13 cellular contexts compared by ENCODE assay signal in genomic region chr13:51733656-51734334, GRCh38.
DNase-seq lines count a peak whose midpoint lies in the region; TF ChIP-seq lines count a peak whose summit lies in the region.
"Had no signal": no experiment of that assay in that cellular context is flagged by ENCODE, and none has a peak within 500 bp of the region (broad histone marks: within the 10 kb centered on the region; RNA-seq: fewer than 3 reads in every experiment).

No MANE protein-coding gene starts in this region.

- H3K4me1 Mint-ChIP-seq in endothelial cell (ENCODE audit: unreplicated experiment): peaks cover 13% of the 10 kb centered on the region
- peaks cover 18% of the 10 kb centered on the region for H3K4me1 Mint-ChIP-seq in neural crest cell
- peaks cover 10% of the 10 kb centered on the region for H3K4me1 Mint-ChIP-seq in Calu3 (ENCODE audit: low read depth, unreplicated experiment)

- peaks cover 8% of the 10 kb centered on the region for H3K36me3 Mint-ChIP-seq in endothelial cell (ENCODE audit: low read depth, unreplicated experiment)
- peaks cover 6% of the 10 kb centered on the region for H3K36me3 Mint-ChIP-seq in neural crest cell (ENCODE audit: low read depth)
- H3K36me3 Mint-ChIP-seq in Calu3 (ENCODE audit: insufficient read depth, unreplicated experiment): no peaks in the 10 kb centered on the region

- H3K27ac Mint-ChIP-seq in endothelial cell (ENCODE audit: unreplicated experiment) (peak overlapping the region; percentile 83), neural crest cell (ENCODE audit: unreplicated experiment) (peak overlapping the region; percentile 22), Calu3 (ENCODE audit: unreplicated experiment) (no peak overlapping the region)
- H3K27ac Mint-ChIP-seq: activated naive CD8-positive, alpha-beta T cell treated with anti-CD3 and anti-CD28 coated beads, Interleukin-2, amount 10 ng/mL, durations not matched to agents 7 days and 5 days; IgD-negative memory B cell had no signal

- no peaks in the 10 kb centered on the region for H3K27me3 Mint-ChIP-seq in endothelial cell (ENCODE audit: unreplicated experiment)
- no peaks in the 10 kb centered on the region for H3K27me3 Mint-ChIP-seq in neural crest cell (ENCODE audit: low read depth)
- H3K27me3 Mint-ChIP-seq in Calu3 (ENCODE audit: unreplicated experiment): no peaks in the 10 kb centered on the region
- H3K27me3 Mint-ChIP-seq: activated naive CD8-positive, alpha-beta T cell treated with anti-CD3 and anti-CD28 coated beads, Interleukin-2, amount 10 ng/mL, durations not matched to agents 7 days and 5 days; IgD-negative memory B cell had no signal

- H3K9me3 Mint-ChIP-seq in endothelial cell (ENCODE audit: unreplicated experiment) (no peaks in the 10 kb centered on the region), neural crest cell (peaks cover 2% of the 10 kb centered on the region), Calu3 (ENCODE audit: low read depth, unreplicated experiment) (no peaks in the 10 kb centered on the region)
- H3K9me3 Mint-ChIP-seq: activated naive CD8-positive, alpha-beta T cell treated with anti-CD3 and anti-CD28 coated beads, Interleukin-2, amount 10 ng/mL, durations not matched to agents 7 days and 5 days; IgD-negative memory B cell had no signal

- TF ChIP-seq CTCF in endothelial cell (IDR thresholded peaks at IDR 0.05; ENCODE audit: unreplicated experiment): no peak
- no peak for TF ChIP-seq CTCF in neural crest cell (conservative IDR thresholded peaks at IDR 0.05)
- no peak for TF ChIP-seq CTCF in Calu3 (IDR thresholded peaks at IDR 0.05; ENCODE audit: unreplicated experiment)

- no peak overlapping the region for H3K4me3 Mint-ChIP-seq in endothelial cell (ENCODE audit: unreplicated experiment)
- H3K4me3 Mint-ChIP-seq in neural crest cell: no peak overlapping the region
- H3K4me3 Mint-ChIP-seq in Calu3 (ENCODE audit: low read depth, unreplicated experiment): no peak overlapping the region
- H3K4me3 Mint-ChIP-seq: activated naive CD8-positive, alpha-beta T cell treated with anti-CD3 and anti-CD28 coated beads, Interleukin-2, amount 10 ng/mL, durations not matched to agents 7 days and 5 days had no signal

- no TSS peak for BruUV-seq in Calu3 (replicated peaks; lab: Mats Ljungman, UMichigan)

- intact Hi-C loops in Calu3 (cut with micrococcal nuclease; ENCODE audit: unreplicated experiment): loop anchor here (5.0 kb wide), 2 partner anchors 69 to 296 kb away; partner anchors contain the start of gene DHRS12

- CTCF ChIA-PET in Calu3 (lab: Charles Lee): interaction anchor here (1.0 kb wide), 1 partner anchor 64 kb away, joined by 3 read pairs; no protein-coding TSS in a partner anchor

- peak in 2 of 3 experiments; percentile 21 to 30 for DNase-seq in NCI-H1417 (lab: John Stamatoyannopoulos, UW)
- no peak for DNase-seq in NCI-H1417 treated with DMSO at 0.1 percent for 48 hours (lab: John Stamatoyannopoulos, UW)
- DNase-seq in NCI-H146 treated with DMSO at 0.1 percent for 48 hours (lab: John Stamatoyannopoulos, UW; ENCODE audit: unreplicated experiment): peak; percentile 11
- DNase-seq in endothelial cell (ENCODE audit: low spot score): no peak
- DNase-seq in neural crest cell (ENCODE audit: low read depth, low spot score): no peak
- no peak for DNase-seq in Calu3
- no peak for DNase-seq in epidermal melanocyte (ENCODE audit: insufficient read length, low spot score)
- no peak for DNase-seq in T-helper 1 cell
- DNase-seq: activated CD4-positive, CD25-positive, alpha-beta regulatory T cell treated with anti-CD3 and anti-CD28 coated beads, Interleukin-2, amount 50 U/mL, for 72 hours; activated naive CD8-positive, alpha-beta T cell treated with anti-CD3 and anti-CD28 coated beads, Interleukin-2, amount 10 ng/mL, durations not matched to agents 7 days and 5 days; foreskin melanocyte; stimulated activated naive CD8-positive, alpha-beta T cell treated with anti-CD3 and anti-CD28 coated beads, Interleukin-15, Interleukin-2, amounts not matched to agents 100 U/mL and 50 U/mL, for 24 hours had no signal

Comparison
In these comparisons a context has a peak if more than half of its experiments do, and no peak if none do; other contexts are left out.
1. DNase-seq: peak in NCI-H1417 (2 of 3) and NCI-H146 treated with DMSO at 0.1 percent for 48 hours (single experiment); none in NCI-H1417 treated with DMSO at 0.1 percent for 48 hours (single experiment), endothelial cell (single experiment), neural crest cell (single experiment), Calu3 (single experiment), epidermal melanocyte (single experiment) and T-helper 1 cell (0 of 5).